In the genomic region with DNA sequence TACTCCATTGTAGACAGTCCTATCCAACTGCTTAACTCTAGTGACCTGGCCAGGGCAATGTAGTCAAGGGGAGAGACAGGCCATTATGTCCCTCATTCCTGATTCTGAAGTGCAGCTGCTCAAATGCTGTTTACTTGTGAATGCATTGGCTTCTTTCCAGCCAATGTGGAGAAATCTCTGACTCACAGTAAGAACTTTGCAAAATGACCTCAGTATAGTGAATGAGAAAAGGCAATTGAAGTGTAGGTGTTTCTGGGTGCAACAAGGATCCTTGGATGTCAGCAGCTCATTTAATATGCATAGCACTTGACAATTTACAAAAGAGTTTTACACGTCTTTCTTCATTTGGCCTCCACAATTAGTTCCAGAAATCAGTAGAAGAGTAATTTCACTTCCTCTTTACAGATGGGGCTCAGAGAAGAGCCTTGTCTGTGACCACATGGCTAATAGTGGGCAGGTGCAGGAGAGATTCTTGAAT, we compare ENCODE assay signal across 8 cellular contexts.
DNase-seq lines count a peak whose midpoint lies in the region; ATAC-seq and TF ChIP-seq lines count a peak whose summit lies in the region.

No MANE protein-coding gene starts in this region.

- TF ChIP-seq CTCF in GM10266 (IDR thresholded peaks at IDR 0.05; ENCODE audit: control insufficient read depth, insufficient read depth, low read depth, missing control alignments) = no peak
- no peak for TF ChIP-seq CTCF in heart left ventricle (IDR thresholded peaks at IDR 0.05)
- TF ChIP-seq CTCF in transverse colon (IDR thresholded peaks at IDR 0.05) = no peak

- DNase-seq in GM10266 (ENCODE audit: extremely low spot score) (peak; percentile 9), heart left ventricle (peak in 3 of 5 donors; percentile 16 to 35 (median 30)), transverse colon (no peak), islet precursor cell (no peak)
- no peak for DNase-seq in stimulated activated CD4-positive, alpha-beta T cell treated with anti-CD3 and anti-CD28 coated beads, Interleukin-4, amount 100 ng/mL, for 24 hours
- DNase-seq in activated T-cell treated with anti-CD3 and anti-CD28 coated beads, Interleukin-2, amount 50 U/mL, for 1 hour = no peak

- H3K36me3 ChIP-seq in heart left ventricle (no peaks in the 10 kb centered on the region), transverse colon (no peaks in the 10 kb centered on the region)

- in situ Hi-C loops in transverse colon (cut with MboI; ENCODE audit: low pct_ligation_motif_present in 1 of 4, low pct_unique_long_range_greater_than_20kb in 1 of 4, low sequenced_read_pairs in 3 of 4) = no loop called here

- no peak for TF ChIP-seq POLR2A in heart left ventricle (IDR thresholded peaks at IDR 0.05)
- TF ChIP-seq POLR2A in transverse colon (IDR thresholded peaks at IDR 0.05) = no peak

- intact Hi-C loops in heart left ventricle (cut with DNase I) (no loop called here), transverse colon (cut with DNase I; ENCODE audit: low total_unique reads) (no loop called here)

- peak overlapping the region in 3 of 12 donors; percentile 7 to 24 (median 12) for H3K27ac ChIP-seq in heart left ventricle
- H3K27ac ChIP-seq in transverse colon = no peak overlapping the region

- H3K27me3 ChIP-seq in heart left ventricle (no peaks in the 10 kb centered on the region), transverse colon (no peaks in the 10 kb centered on the region)

- no peak for TF ChIP-seq EP300 in transverse colon (IDR thresholded peaks at IDR 0.05; ENCODE audit: low read depth)

- peak; percentile 97 for ATAC-seq in GM21529 (IDR thresholded peaks at IDR 0.05; ENCODE audit: unreplicated experiment)
- peak; percentile 97 for ATAC-seq in HG03571 (IDR thresholded peaks at IDR 0.05; ENCODE audit: unreplicated experiment)
- peak in 3 of 4 donors; percentile 40 to 69 (median 62) for ATAC-seq in heart left ventricle

- H3K9me3 ChIP-seq in heart left ventricle (no peaks in the 10 kb centered on the region), transverse colon (no peaks in the 10 kb centered on the region)

- peaks cover 0 to 44% (median 17%) of the 10 kb centered on the region in 12 donors for H3K4me1 ChIP-seq in heart left ventricle
- peaks cover 0 to 42% (median 7%) of the 10 kb centered on the region in 4 donors for H3K4me1 ChIP-seq in transverse colon

- WGBS in heart left ventricle, 4 donors = 35 to 76% (median 51%) methylated on average over 1 of the region's 1 CpG
- WGBS in transverse colon (ENCODE audit: low coverage in 1 of 2), 2 donors = 12 to 22% methylated on average over 1 of the region's 1 CpG

- H3K4me3 ChIP-seq in heart left ventricle = no peak overlapping the region
- H3K4me3 ChIP-seq in transverse colon = no peak overlapping the region

Comparison
In these comparisons a context has a peak if more than half of its experiments do, and no peak if none do; other contexts are left out.
1. DNase-seq: peak in GM10266 (single experiment) and heart left ventricle (3 of 5); none in stimulated activated CD4-positive, alpha-beta T cell treated with anti-CD3 and anti-CD28 coated beads, Interleukin-4, amount 100 ng/mL, for 24 hours (single experiment), transverse colon (single experiment), activated T-cell treated with anti-CD3 and anti-CD28 coated beads, Interleukin-2, amount 50 U/mL, for 1 hour (single experiment) and islet precursor cell (single experiment).
2. Peak in every context shown above with its lines, with median percentiles within 50 percentile points of each other: ATAC-seq.